In the genomic region with DNA sequence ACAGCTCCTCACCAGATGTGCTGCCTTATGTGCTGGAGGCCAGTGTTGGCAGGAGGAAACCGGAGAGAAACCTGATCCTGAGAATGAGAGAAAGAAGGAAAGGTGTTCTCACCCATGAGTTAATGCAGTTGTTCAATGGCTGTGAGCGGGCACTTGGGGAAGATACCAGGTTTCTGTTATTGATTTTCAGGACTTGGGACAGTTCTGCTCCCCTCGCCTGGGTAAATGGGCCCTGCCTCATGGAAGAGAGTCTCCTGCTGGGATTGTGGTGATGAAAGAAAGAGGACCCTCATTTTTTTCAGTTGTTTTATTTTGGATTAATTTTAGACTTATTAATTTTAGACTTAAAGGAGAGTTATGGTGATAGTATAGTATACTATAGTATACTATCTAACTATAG, we compare ENCODE assay signal across 26 cellular contexts. TPM values are rescaled to one million over a fixed set of nuclear protein-coding genes. Genes with fewer than 3 reads are reported as not detected.
"Had no signal": no experiment of that assay in that cellular context is flagged by ENCODE, and none has a peak within 500 bp of the region (broad histone marks: within the 10 kb centered on the region; RNA-seq: fewer than 3 reads in every experiment).

No MANE protein-coding gene starts in this region.

- H3K27ac ChIP-seq: dorsolateral prefrontal cortex, pancreas, tibial artery, upper lobe of left lung, uterus had no signal

- H3K4me3 ChIP-seq: dorsolateral prefrontal cortex, gastrocnemius medialis, heart right ventricle, lung, pancreas, smooth muscle cell, tibial artery, upper lobe of left lung, uterus had no signal

- H3K36me3 Mint-ChIP-seq: immature natural killer cell; naive B cell; stimulated activated effector memory CD8-positive, alpha-beta T cell treated with anti-CD3 and anti-CD28 coated beads, Interleukin-12 subunit alpha, Interleukin-12 subunit beta, amount 100 ng/mL, for 72 hours had no signal

- H3K4me1 Mint-ChIP-seq: immature natural killer cell; naive B cell; stimulated activated effector memory CD8-positive, alpha-beta T cell treated with anti-CD3 and anti-CD28 coated beads, Interleukin-12 subunit alpha, Interleukin-12 subunit beta, amount 100 ng/mL, for 72 hours had no signal

- H3K4me1 ChIP-seq: pancreas, tibial artery, upper lobe of left lung, uterus had no signal

- H3K4me2 ChIP-seq: smooth muscle cell had no signal

- H3K27me3 ChIP-seq: gastrocnemius medialis, pancreas, tibial artery, upper lobe of left lung, uterus had no signal

- DNase-seq: cortex of kidney; dorsolateral prefrontal cortex; effector CD8-positive, alpha-beta T cell; gastrocnemius medialis; heart right ventricle; hypothalamus; immature natural killer cell; left ventricle myocardium superior; mesenchymal stem cell; naive B cell; occipital lobe; pancreas; right cardiac atrium; stimulated activated CD4-positive, alpha-beta T cell treated with anti-CD3 and anti-CD28 coated beads, Interleukin-2, amount 100 ng/mL, for 48 hours; stimulated activated CD8-positive, alpha-beta memory T cell treated with anti-CD3 and anti-CD28 coated beads, Interleukin-4, amount 100 ng/mL, for 48 hours; tibial artery; upper lobe of left lung; uterus had no signal

- H3K4me3 Mint-ChIP-seq: immature natural killer cell; naive B cell; nephron; stimulated activated effector memory CD8-positive, alpha-beta T cell treated with anti-CD3 and anti-CD28 coated beads, Interleukin-12 subunit alpha, Interleukin-12 subunit beta, amount 100 ng/mL, for 72 hours; stimulated activated naive CD8-positive, alpha-beta T cell treated with anti-CD3 and anti-CD28 coated beads, Interleukin-15, Interleukin-2, amounts not matched to agents 100 ng/mL and 50 ng/mL, for 24 hours had no signal

- H3K27ac Mint-ChIP-seq: immature natural killer cell; naive B cell; progenitor cell of endocrine pancreas; stimulated activated effector memory CD8-positive, alpha-beta T cell treated with anti-CD3 and anti-CD28 coated beads, Interleukin-12 subunit alpha, Interleukin-12 subunit beta, amount 100 ng/mL, for 72 hours; stimulated activated naive CD8-positive, alpha-beta T cell treated with anti-CD3 and anti-CD28 coated beads, Interleukin-15, Interleukin-2, amounts not matched to agents 100 ng/mL and 50 ng/mL, for 24 hours had no signal

- ATAC-seq: esophagus mucosa; gastrocnemius medialis; heart right ventricle; pancreas; right cardiac atrium; stimulated activated effector memory CD8-positive, alpha-beta T cell treated with anti-CD3 and anti-CD28 coated beads, Interleukin-12 subunit alpha, Interleukin-12 subunit beta, amount 100 ng/mL, for 72 hours had no signal

- H3K9me3 Mint-ChIP-seq: nephron; stimulated activated effector memory CD8-positive, alpha-beta T cell treated with anti-CD3 and anti-CD28 coated beads, Interleukin-12 subunit alpha, Interleukin-12 subunit beta, amount 100 ng/mL, for 72 hours; stimulated activated naive CD8-positive, alpha-beta T cell treated with anti-CD3 and anti-CD28 coated beads, Interleukin-15, Interleukin-2, amounts not matched to agents 100 ng/mL and 50 ng/mL, for 24 hours had no signal

- H3K36me3 ChIP-seq: gastrocnemius medialis, heart right ventricle, pancreas, tibial artery, upper lobe of left lung, uterus had no signal

- H3K27me3 Mint-ChIP-seq: naive B cell, progenitor cell of endocrine pancreas had no signal

RNA-seq across cellular contexts. Expression of a gene that starts 59.5 kb away (rescaled TPM):
- polyA plus RNA-seq: immature natural killer cell, keratinocyte had no signal
